14 cellular contexts compared by ENCODE assay signal in the genomic region with DNA sequence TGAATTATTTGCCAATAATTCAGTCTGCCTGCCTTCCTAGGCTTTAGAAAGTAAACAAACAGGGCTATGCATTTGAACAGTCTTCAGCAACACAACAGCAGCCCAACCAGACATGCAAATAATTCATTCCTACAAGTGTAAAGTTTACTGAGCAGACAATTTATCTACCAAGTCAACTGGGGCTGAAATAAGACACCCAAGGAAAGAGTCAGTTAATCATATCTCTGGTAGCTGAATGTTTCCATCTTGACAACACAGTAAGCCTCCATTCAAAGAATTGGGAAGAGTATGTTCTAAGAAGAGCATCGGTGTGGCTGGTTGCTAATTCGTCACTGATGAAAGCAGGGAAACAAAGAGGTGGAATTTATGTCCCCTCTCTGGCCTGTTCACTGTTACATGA.
"Had no signal": no experiment of that assay in that cellular context is flagged by ENCODE, and none has a peak within 500 bp of the region (broad histone marks: within the 10 kb centered on the region; RNA-seq: fewer than 3 reads in every experiment).

No MANE protein-coding gene starts in this region.

- H3K27me3 Mint-ChIP-seq: activated CD4-positive, alpha-beta memory T cell treated with anti-CD3 and anti-CD28 coated beads, Interleukin-2, amount 10 ng/mL, durations not matched to agents 7 days and 5 days had no signal

- DNase-seq: activated CD4-positive, alpha-beta memory T cell treated with anti-CD3 and anti-CD28 coated beads, Interleukin-2, amount 10 ng/mL, durations not matched to agents 7 days and 5 days; activated effector memory CD4-positive, alpha-beta T cell treated with anti-CD3 and anti-CD28 coated beads, Interleukin-2, amount 50 U/mL, for 16 hours; adrenal gland; colonic mucosa; heart right ventricle; left lung; retina; stimulated activated CD4-positive, alpha-beta T cell treated with anti-CD3 and anti-CD28 coated beads, Interleukin-4, amount 100 ng/mL, for 4 hours; tibial artery had no signal

- H3K4me1 ChIP-seq: adrenal gland, colonic mucosa, heart right ventricle, left lung, pancreas, tibial artery, vagina had no signal

- H3K27ac Mint-ChIP-seq: memory B cell had no signal

- ATAC-seq: heart right ventricle, left lung, pancreas had no signal

- H3K9me3 ChIP-seq: adrenal gland, colonic mucosa, heart right ventricle, left lung, pancreas, tibial artery, vagina had no signal

- H3K9me3 Mint-ChIP-seq: activated CD4-positive, alpha-beta memory T cell treated with anti-CD3 and anti-CD28 coated beads, Interleukin-2, amount 10 ng/mL, durations not matched to agents 7 days and 5 days; memory B cell; T-helper 2 cell treated with Interferon-gamma antibody and Interleukin-4, amounts not matched to agents 5 μg/mL and 100 μg/mL, for 36 hours had no signal

- H3K36me3 ChIP-seq: colonic mucosa had no signal

- H3K4me1 Mint-ChIP-seq: memory B cell had no signal

- H3K27me3 ChIP-seq: adrenal gland, colonic mucosa, heart right ventricle, left lung, pancreas, tibial artery, vagina had no signal

- H3K4me3 Mint-ChIP-seq: memory B cell had no signal

- H3K4me3 ChIP-seq: adrenal gland, colonic mucosa, heart right ventricle, left lung, pancreas, skin epidermis, tibial artery, vagina had no signal

- H3K27ac ChIP-seq: adrenal gland, colonic mucosa, heart right ventricle, left lung, pancreas, tibial artery, vagina had no signal
